In genomic region chr1:214050513-214051401, GRCh38 we compare ENCODE assay signal across 1 cellular context.
TF ChIP-seq lines count a peak whose summit lies in the region.

No MANE protein-coding gene starts in this region.

TF ChIP-seq in HepG2, 621 proteins besides CTCF, POLR2A, EP300 and RAD21 (continued from another document and continues in another):
- TF ChIP-seq ZNF512B (CRISPR knock-in tag; IDR thresholded peaks at IDR 0.05; ENCODE audit: borderline replicate concordance) = peak; percentile 98; the same call in 1 of the 2 replicates
- TF ChIP-seq ZNF564 (CRISPR knock-in tag; IDR thresholded peaks at IDR 0.05) = peak; percentile 62; the same call in 1 of the 2 replicates
- TF ChIP-seq ZBTB8A (CRISPR knock-in tag; IDR thresholded peaks at IDR 0.05; ENCODE audit: borderline replicate concordance, low read depth) = no peak
- TF ChIP-seq, protein P1, sequence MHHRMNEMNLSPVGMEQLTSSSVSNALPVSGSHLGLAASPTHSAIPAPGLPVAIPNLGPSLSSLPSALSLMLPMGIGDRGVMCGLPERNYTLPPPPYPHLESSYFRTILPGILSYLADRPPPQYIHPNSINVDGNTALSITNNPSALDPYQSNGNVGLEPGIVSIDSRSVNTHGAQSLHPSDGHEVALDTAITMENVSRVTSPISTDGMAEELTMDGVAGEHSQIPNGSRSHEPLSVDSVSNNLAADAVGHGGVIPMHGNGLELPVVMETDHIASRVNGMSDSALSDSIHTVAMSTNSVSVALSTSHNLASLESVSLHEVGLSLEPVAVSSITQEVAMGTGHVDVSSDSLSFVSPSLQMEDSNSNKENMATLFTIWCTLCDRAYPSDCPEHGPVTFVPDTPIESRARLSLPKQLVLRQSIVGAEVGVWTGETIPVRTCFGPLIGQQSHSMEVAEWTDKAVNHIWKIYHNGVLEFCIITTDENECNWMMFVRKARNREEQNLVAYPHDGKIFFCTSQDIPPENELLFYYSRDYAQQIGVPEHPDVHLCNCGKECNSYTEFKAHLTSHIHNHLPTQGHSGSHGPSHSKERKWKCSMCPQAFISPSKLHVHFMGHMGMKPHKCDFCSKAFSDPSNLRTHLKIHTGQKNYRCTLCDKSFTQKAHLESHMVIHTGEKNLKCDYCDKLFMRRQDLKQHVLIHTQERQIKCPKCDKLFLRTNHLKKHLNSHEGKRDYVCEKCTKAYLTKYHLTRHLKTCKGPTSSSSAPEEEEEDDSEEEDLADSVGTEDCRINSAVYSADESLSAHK (CRISPR knock-in tag; IDR thresholded peaks at IDR 0.05; ENCODE audit: borderline replicate concordance) = no peak
- peak; percentile 98 for TF ChIP-seq POGZ (CRISPR knock-in tag; IDR thresholded peaks at IDR 0.05)
- TF ChIP-seq IRF2 (CRISPR knock-in tag; IDR thresholded peaks at IDR 0.05) = peak; percentile 88
- peak; percentile 71 for TF ChIP-seq TCF7L2 (IDR thresholded peaks at IDR 0.05; ENCODE audit: low read depth, low read length)
- TF ChIP-seq SMAD9 (CRISPR knock-in tag; IDR thresholded peaks at IDR 0.05) = no peak
- TF ChIP-seq ZNF609 (CRISPR knock-in tag; IDR thresholded peaks at IDR 0.05; ENCODE audit: borderline replicate concordance) = peak; percentile 97
- 0 out of 2 replicates have a peak, but pooled peaks have one; percentile 28 for TF ChIP-seq ZNF552 (CRISPR knock-in tag; IDR thresholded peaks at IDR 0.05; ENCODE audit: borderline replicate concordance)
- 0 out of 2 replicates have a peak, but pooled peaks have one; percentile 49 for TF ChIP-seq ARHGAP35 (CRISPR knock-in tag; IDR thresholded peaks at IDR 0.05; ENCODE audit: borderline replicate concordance)
- peak; percentile 56 for TF ChIP-seq UBTF (CRISPR knock-in tag; IDR thresholded peaks at IDR 0.05)
- no peak for TF ChIP-seq MYNN (CRISPR knock-in tag; IDR thresholded peaks at IDR 0.05; ENCODE audit: low read depth)
- TF ChIP-seq, protein P2, sequence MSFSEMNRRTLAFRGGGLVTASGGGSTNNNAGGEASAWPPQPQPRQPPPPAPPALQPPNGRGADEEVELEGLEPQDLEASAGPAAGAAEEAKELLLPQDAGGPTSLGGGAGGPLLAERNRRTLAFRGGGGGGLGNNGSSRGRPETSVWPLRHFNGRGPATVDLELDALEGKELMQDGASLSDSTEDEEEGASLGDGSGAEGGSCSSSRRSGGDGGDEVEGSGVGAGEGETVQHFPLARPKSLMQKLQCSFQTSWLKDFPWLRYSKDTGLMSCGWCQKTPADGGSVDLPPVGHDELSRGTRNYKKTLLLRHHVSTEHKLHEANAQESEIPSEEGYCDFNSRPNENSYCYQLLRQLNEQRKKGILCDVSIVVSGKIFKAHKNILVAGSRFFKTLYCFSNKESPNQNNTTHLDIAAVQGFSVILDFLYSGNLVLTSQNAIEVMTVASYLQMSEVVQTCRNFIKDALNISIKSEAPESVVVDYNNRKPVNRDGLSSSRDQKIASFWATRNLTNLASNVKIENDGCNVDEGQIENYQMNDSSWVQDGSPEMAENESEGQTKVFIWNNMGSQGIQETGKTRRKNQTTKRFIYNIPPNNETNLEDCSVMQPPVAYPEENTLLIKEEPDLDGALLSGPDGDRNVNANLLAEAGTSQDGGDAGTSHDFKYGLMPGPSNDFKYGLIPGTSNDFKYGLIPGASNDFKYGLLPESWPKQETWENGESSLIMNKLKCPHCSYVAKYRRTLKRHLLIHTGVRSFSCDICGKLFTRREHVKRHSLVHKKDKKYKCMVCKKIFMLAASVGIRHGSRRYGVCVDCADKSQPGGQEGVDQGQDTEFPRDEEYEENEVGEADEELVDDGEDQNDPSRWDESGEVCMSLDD (CRISPR knock-in tag; IDR thresholded peaks at IDR 0.05; ENCODE audit: borderline replicate concordance) = peak; percentile 92
- TF ChIP-seq POLR2G (IDR thresholded peaks at IDR 0.05; ENCODE audit: low read depth, low read length) = peak; percentile 41; the same call in 1 of the 2 replicates
- TF ChIP-seq SOX5 (CRISPR knock-in tag; IDR thresholded peaks at IDR 0.05; ENCODE audit: borderline replicate concordance) = peak; percentile 86
- TF ChIP-seq ZSCAN21 (CRISPR knock-in tag; IDR thresholded peaks at IDR 0.05; ENCODE audit: borderline replicate concordance) = 0 out of 2 replicates have a peak, but pooled peaks have one; percentile 71
- peak; percentile 89 for TF ChIP-seq TP53 (CRISPR knock-in tag; conservative IDR thresholded peaks at IDR 0.05)
- peak in 1 of 2 experiments; percentile 94; a peak in 2 of 4 replicates for TF ChIP-seq KLF16 (CRISPR knock-in tag; IDR thresholded peaks at IDR 0.05)
- TF ChIP-seq, protein P3, sequence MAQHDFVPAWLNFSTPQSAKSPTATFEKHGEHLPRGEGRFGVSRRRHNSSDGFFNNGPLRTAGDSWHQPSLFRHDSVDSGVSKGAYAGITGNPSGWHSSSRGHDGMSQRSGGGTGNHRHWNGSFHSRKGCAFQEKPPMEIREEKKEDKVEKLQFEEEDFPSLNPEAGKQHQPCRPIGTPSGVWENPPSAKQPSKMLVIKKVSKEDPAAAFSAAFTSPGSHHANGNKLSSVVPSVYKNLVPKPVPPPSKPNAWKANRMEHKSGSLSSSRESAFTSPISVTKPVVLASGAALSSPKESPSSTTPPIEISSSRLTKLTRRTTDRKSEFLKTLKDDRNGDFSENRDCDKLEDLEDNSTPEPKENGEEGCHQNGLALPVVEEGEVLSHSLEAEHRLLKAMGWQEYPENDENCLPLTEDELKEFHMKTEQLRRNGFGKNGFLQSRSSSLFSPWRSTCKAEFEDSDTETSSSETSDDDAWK (CRISPR knock-in tag; IDR thresholded peaks at IDR 0.05) = no peak
- TF ChIP-seq SP4 (CRISPR knock-in tag; IDR thresholded peaks at IDR 0.05) = no peak
- TF ChIP-seq ZNF816 (CRISPR knock-in tag; IDR thresholded peaks at IDR 0.05; ENCODE audit: borderline replicate concordance) = 0 out of 2 replicates have a peak, but pooled peaks have one; percentile 36
- TF ChIP-seq TBL1XR1 (IDR thresholded peaks at IDR 0.05; ENCODE audit: borderline replicate concordance, low read length, partially characterized antibody) = peak; percentile 82
- TF ChIP-seq, protein P4, sequence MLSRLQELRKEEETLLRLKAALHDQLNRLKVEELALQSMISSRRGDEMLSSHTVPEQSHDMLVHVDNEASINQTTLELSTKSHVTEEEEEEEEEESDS (CRISPR knock-in tag; IDR thresholded peaks at IDR 0.05; ENCODE audit: borderline replicate concordance) = no peak
- TF ChIP-seq, protein P5, sequence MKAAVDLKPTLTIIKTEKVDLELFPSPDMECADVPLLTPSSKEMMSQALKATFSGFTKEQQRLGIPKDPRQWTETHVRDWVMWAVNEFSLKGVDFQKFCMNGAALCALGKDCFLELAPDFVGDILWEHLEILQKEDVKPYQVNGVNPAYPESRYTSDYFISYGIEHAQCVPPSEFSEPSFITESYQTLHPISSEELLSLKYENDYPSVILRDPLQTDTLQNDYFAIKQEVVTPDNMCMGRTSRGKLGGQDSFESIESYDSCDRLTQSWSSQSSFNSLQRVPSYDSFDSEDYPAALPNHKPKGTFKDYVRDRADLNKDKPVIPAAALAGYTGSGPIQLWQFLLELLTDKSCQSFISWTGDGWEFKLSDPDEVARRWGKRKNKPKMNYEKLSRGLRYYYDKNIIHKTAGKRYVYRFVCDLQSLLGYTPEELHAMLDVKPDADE (CRISPR knock-in tag; IDR thresholded peaks at IDR 0.05) = no peak
- TF ChIP-seq ZNF780A (CRISPR knock-in tag; IDR thresholded peaks at IDR 0.05) = 0 out of 2 replicates have a peak, but pooled peaks have one; percentile 57
- TF ChIP-seq NKX3-1 (CRISPR knock-in tag; IDR thresholded peaks at IDR 0.05) = peak; percentile 94
- peak; percentile 73 for TF ChIP-seq ZNF12 (CRISPR knock-in tag; IDR thresholded peaks at IDR 0.05)
- TF ChIP-seq FOXK2 (IDR thresholded peaks at IDR 0.05) = 0 out of 2 replicates have a peak, but pooled peaks have one; percentile 15
- TF ChIP-seq, protein P6, sequence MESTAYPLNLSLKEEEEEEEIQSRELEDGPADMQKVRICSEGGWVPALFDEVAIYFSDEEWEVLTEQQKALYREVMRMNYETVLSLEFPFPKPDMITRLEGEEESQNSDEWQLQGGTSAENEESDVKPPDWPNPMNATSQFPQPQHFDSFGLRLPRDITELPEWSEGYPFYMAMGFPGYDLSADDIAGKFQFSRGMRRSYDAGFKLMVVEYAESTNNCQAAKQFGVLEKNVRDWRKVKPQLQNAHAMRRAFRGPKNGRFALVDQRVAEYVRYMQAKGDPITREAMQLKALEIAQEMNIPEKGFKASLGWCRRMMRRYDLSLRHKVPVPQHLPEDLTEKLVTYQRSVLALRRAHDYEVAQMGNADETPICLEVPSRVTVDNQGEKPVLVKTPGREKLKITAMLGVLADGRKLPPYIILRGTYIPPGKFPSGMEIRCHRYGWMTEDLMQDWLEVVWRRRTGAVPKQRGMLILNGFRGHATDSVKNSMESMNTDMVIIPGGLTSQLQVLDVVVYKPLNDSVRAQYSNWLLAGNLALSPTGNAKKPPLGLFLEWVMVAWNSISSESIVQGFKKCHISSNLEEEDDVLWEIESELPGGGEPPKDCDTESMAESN (CRISPR knock-in tag; conservative IDR thresholded peaks at IDR 0.05) = 0 out of 2 replicates have a peak, but pooled peaks have one; percentile 74
- TF ChIP-seq CEBPB (IDR thresholded peaks at IDR 0.05; ENCODE audit: borderline replicate concordance, low read depth, low read length) = peak; percentile 94
- peak; percentile 83 for TF ChIP-seq ARNTL (CRISPR knock-in tag; IDR thresholded peaks at IDR 0.05)
- no peak for TF ChIP-seq ZNF101 (CRISPR knock-in tag; IDR thresholded peaks at IDR 0.05; ENCODE audit: borderline replicate concordance, low read depth)
